ENCODE assay signal across 1 cellular context in the genomic region with DNA sequence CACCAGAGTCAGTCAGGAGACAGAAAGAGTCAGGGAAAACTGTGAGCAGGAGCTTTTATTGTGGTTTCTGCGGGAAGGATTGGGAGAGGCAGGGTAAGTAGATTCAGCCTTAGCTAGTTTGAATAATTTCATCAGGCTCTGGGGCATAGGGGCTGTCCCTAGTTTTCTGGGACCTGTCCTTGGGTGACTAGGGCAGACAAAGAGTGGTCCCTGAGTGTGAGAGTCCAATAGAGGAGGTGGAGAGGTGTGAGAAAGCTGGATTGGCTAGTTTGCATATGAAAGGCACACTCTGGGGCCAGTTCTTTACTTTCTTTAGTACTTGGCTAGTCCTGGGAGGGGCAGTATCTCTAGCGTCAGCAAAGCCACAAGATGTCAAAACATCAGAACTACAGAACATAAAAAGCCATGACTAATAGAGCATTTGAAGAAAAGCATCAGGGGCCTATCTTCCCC.
TF ChIP-seq lines count a peak whose summit lies in the region.

No MANE protein-coding gene starts in this region.

TF ChIP-seq in K562, 482 proteins besides CTCF, POLR2A, EP300 and RAD21 (continued from another document and continues in another):
- TF ChIP-seq, protein P1, sequence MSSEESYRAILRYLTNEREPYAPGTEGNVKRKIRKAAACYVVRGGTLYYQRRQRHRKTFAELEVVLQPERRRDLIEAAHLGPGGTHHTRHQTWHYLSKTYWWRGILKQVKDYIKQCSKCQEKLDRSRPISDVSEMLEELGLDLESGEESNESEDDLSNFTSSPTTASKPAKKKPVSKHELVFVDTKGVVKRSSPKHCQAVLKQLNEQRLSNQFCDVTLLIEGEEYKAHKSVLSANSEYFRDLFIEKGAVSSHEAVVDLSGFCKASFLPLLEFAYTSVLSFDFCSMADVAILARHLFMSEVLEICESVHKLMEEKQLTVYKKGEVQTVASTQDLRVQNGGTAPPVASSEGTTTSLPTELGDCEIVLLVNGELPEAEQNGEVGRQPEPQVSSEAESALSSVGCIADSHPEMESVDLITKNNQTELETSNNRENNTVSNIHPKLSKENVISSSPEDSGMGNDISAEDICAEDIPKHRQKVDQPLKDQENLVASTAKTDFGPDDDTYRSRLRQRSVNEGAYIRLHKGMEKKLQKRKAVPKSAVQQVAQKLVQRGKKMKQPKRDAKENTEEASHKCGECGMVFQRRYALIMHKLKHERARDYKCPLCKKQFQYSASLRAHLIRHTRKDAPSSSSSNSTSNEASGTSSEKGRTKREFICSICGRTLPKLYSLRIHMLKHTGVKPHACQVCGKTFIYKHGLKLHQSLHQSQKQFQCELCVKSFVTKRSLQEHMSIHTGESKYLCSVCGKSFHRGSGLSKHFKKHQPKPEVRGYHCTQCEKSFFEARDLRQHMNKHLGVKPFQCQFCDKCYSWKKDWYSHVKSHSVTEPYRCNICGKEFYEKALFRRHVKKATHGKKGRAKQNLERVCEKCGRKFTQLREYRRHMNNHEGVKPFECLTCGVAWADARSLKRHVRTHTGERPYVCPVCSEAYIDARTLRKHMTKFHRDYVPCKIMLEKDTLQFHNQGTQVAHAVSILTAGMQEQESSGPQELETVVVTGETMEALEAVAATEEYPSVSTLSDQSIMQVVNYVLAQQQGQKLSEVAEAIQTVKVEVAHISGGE (CRISPR knock-in tag; IDR thresholded peaks at IDR 0.05) = no peak
- TF ChIP-seq HEY1 (CRISPR knock-in tag; IDR thresholded peaks at IDR 0.05; ENCODE audit: borderline replicate concordance) (no peak), SMC3 (conservative IDR thresholded peaks at IDR 0.05; ENCODE audit: insufficient read depth, low read depth, low read length) (no peak), RBM15 (IDR thresholded peaks at IDR 0.05; ENCODE audit: insufficient read depth, low read length) (no peak), ZKSCAN3 (CRISPR knock-in tag; IDR thresholded peaks at IDR 0.05) (no peak), DMBX1 (CRISPR knock-in tag; IDR thresholded peaks at IDR 0.05; ENCODE audit: borderline replicate concordance) (no peak), XRCC3 (IDR thresholded peaks at IDR 0.05) (no peak), CHCHD3 (CRISPR knock-in tag; IDR thresholded peaks at IDR 0.05) (no peak), ZNF644 (tag; IDR thresholded peaks at IDR 0.05; ENCODE audit: low read depth) (no peak), MEIS2 (IDR thresholded peaks at IDR 0.05; ENCODE audit: partially characterized antibody) (peak; percentile 74), ZFP30 (CRISPR knock-in tag; IDR thresholded peaks at IDR 0.05; ENCODE audit: borderline replicate concordance) (no peak), ATF1 (CRISPR knock-in tag; IDR thresholded peaks at IDR 0.05) (no peak), ATF1 (tag; IDR thresholded peaks at IDR 0.05) (peak; percentile 70), ZNF764 (CRISPR knock-in tag; IDR thresholded peaks at IDR 0.05; ENCODE audit: low read depth) (no peak), ZSCAN32 (CRISPR knock-in tag; IDR thresholded peaks at IDR 0.05) (no peak), RFX5 (IDR thresholded peaks at IDR 0.05; ENCODE audit: low read depth, low read length) (no peak), FOXA3 (CRISPR knock-in tag; conservative IDR thresholded peaks at IDR 0.05 in 1 of 2, IDR thresholded peaks at IDR 0.05 in 1 of 2) (no peak), HDAC8 (tag; IDR thresholded peaks at IDR 0.05) (no peak), NR1H2 (CRISPR knock-in tag; IDR thresholded peaks at IDR 0.05) (no peak), FOXK2 (conservative IDR thresholded peaks at IDR 0.05 in 1 of 2, IDR thresholded peaks at IDR 0.05 in 1 of 2; ENCODE audit: low read depth in 2 of 2) (no peak), HDAC1 (IDR thresholded peaks at IDR 0.05) (no peak), MTA2 (IDR thresholded peaks at IDR 0.05; ENCODE audit: low read depth) (no peak), DDX20 (tag; IDR thresholded peaks at IDR 0.05; ENCODE audit: low read depth) (no peak), TFAM (CRISPR knock-in tag; conservative IDR thresholded peaks at IDR 0.05) (no peak), KLF13 (tag; IDR thresholded peaks at IDR 0.05; ENCODE audit: borderline replicate concordance, low read depth) (no peak), ZNF174 (CRISPR knock-in tag; IDR thresholded peaks at IDR 0.05) (no peak), SRSF7 (optimal IDR thresholded peaks at IDR 0.05; ENCODE audit: low read depth, low read length) (no peak), ELF4 (CRISPR knock-in tag; IDR thresholded peaks at IDR 0.05) (no peak), ZNF77 (CRISPR knock-in tag; IDR thresholded peaks at IDR 0.05) (no peak), MCM7 (IDR thresholded peaks at IDR 0.05) (no peak), GATA2 (CRISPR knock-in tag; IDR thresholded peaks at IDR 0.05) (no peak), BHLHE40 (IDR thresholded peaks at IDR 0.05; ENCODE audit: low read length) (no peak), ZNF778 (CRISPR knock-in tag; IDR thresholded peaks at IDR 0.05) (no peak), ZBED1 (IDR thresholded peaks at IDR 0.05) (no peak), HDAC6 (IDR thresholded peaks at IDR 0.05; ENCODE audit: low read depth, low read length) (no peak), STAT5B (CRISPR knock-in tag; IDR thresholded peaks at IDR 0.05) (no peak), ZNF583 (CRISPR knock-in tag; IDR thresholded peaks at IDR 0.05) (peak; percentile 46; the same call in 1 of the 2 replicates), MCM3 (IDR thresholded peaks at IDR 0.05) (no peak), ZNF668 (CRISPR knock-in tag; IDR thresholded peaks at IDR 0.05) (no peak), ZNF347 (CRISPR knock-in tag; IDR thresholded peaks at IDR 0.05; ENCODE audit: low read depth) (no peak), SIN3A (IDR thresholded peaks at IDR 0.05; ENCODE audit: borderline replicate concordance in 2 of 2, control insufficient read depth in 1 of 2, low read depth in 2 of 2, low read length in 2 of 2) (no peak), ZNF274 (IDR thresholded peaks at IDR 0.05; ENCODE audit: borderline replicate concordance, low read depth, low read length) (no peak), SIRT6 (IDR thresholded peaks at IDR 0.05; ENCODE audit: low read depth, low read length) (no peak), RBM14 (IDR thresholded peaks at IDR 0.05; ENCODE audit: borderline replicate concordance, insufficient read depth, low read depth, low read length) (no peak)
- TF ChIP-seq, protein P2, sequence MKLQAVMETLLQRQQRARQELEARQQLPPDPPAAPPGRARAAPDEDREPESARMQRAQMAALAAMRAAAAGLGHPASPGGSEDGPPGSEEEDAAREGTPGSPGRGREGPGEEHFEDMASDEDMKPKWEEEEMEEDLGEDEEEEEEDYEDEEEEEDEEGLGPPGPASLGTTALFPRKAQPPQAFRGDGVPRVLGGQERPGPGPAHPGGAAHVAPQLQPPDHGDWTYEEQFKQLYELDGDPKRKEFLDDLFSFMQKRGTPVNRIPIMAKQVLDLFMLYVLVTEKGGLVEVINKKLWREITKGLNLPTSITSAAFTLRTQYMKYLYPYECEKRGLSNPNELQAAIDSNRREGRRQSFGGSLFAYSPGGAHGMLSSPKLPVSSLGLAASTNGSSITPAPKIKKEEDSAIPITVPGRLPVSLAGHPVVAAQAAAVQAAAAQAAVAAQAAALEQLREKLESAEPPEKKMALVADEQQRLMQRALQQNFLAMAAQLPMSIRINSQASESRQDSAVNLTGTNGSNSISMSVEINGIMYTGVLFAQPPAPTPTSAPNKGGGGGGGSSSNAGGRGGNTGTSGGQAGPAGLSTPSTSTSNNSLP (IDR thresholded peaks at IDR 0.05; ENCODE audit: borderline replicate concordance, low read depth, low read length) = no peak
- TF ChIP-seq, protein P3, sequence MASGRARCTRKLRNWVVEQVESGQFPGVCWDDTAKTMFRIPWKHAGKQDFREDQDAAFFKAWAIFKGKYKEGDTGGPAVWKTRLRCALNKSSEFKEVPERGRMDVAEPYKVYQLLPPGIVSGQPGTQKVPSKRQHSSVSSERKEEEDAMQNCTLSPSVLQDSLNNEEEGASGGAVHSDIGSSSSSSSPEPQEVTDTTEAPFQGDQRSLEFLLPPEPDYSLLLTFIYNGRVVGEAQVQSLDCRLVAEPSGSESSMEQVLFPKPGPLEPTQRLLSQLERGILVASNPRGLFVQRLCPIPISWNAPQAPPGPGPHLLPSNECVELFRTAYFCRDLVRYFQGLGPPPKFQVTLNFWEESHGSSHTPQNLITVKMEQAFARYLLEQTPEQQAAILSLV (tag; IDR thresholded peaks at IDR 0.05) = no peak
- TF ChIP-seq, protein P4, sequence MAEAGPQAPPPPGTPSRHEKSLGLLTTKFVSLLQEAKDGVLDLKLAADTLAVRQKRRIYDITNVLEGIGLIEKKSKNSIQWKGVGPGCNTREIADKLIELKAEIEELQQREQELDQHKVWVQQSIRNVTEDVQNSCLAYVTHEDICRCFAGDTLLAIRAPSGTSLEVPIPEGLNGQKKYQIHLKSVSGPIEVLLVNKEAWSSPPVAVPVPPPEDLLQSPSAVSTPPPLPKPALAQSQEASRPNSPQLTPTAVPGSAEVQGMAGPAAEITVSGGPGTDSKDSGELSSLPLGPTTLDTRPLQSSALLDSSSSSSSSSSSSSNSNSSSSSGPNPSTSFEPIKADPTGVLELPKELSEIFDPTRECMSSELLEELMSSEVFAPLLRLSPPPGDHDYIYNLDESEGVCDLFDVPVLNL (CRISPR knock-in tag; IDR thresholded peaks at IDR 0.05; ENCODE audit: low read depth) = no peak
- TF ChIP-seq, protein P5, sequence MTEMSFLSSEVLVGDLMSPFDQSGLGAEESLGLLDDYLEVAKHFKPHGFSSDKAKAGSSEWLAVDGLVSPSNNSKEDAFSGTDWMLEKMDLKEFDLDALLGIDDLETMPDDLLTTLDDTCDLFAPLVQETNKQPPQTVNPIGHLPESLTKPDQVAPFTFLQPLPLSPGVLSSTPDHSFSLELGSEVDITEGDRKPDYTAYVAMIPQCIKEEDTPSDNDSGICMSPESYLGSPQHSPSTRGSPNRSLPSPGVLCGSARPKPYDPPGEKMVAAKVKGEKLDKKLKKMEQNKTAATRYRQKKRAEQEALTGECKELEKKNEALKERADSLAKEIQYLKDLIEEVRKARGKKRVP (CRISPR knock-in tag; IDR thresholded peaks at IDR 0.05) = no peak
- TF ChIP-seq, protein P6, sequence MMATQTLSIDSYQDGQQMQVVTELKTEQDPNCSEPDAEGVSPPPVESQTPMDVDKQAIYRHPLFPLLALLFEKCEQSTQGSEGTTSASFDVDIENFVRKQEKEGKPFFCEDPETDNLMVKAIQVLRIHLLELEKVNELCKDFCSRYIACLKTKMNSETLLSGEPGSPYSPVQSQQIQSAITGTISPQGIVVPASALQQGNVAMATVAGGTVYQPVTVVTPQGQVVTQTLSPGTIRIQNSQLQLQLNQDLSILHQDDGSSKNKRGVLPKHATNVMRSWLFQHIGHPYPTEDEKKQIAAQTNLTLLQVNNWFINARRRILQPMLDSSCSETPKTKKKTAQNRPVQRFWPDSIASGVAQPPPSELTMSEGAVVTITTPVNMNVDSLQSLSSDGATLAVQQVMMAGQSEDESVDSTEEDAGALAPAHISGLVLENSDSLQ (IDR thresholded peaks at IDR 0.05) = peak; percentile 92
- TF ChIP-seq, protein P7, sequence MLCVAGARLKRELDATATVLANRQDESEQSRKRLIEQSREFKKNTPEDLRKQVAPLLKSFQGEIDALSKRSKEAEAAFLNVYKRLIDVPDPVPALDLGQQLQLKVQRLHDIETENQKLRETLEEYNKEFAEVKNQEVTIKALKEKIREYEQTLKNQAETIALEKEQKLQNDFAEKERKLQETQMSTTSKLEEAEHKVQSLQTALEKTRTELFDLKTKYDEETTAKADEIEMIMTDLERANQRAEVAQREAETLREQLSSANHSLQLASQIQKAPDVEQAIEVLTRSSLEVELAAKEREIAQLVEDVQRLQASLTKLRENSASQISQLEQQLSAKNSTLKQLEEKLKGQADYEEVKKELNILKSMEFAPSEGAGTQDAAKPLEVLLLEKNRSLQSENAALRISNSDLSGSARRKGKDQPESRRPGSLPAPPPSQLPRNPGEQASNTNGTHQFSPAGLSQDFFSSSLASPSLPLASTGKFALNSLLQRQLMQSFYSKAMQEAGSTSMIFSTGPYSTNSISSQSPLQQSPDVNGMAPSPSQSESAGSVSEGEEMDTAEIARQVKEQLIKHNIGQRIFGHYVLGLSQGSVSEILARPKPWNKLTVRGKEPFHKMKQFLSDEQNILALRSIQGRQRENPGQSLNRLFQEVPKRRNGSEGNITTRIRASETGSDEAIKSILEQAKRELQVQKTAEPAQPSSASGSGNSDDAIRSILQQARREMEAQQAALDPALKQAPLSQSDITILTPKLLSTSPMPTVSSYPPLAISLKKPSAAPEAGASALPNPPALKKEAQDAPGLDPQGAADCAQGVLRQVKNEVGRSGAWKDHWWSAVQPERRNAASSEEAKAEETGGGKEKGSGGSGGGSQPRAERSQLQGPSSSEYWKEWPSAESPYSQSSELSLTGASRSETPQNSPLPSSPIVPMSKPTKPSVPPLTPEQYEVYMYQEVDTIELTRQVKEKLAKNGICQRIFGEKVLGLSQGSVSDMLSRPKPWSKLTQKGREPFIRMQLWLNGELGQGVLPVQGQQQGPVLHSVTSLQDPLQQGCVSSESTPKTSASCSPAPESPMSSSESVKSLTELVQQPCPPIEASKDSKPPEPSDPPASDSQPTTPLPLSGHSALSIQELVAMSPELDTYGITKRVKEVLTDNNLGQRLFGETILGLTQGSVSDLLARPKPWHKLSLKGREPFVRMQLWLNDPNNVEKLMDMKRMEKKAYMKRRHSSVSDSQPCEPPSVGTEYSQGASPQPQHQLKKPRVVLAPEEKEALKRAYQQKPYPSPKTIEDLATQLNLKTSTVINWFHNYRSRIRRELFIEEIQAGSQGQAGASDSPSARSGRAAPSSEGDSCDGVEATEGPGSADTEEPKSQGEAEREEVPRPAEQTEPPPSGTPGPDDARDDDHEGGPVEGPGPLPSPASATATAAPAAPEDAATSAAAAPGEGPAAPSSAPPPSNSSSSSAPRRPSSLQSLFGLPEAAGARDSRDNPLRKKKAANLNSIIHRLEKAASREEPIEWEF (CRISPR knock-in tag; IDR thresholded peaks at IDR 0.05) = no peak
- TF ChIP-seq, protein P8, sequence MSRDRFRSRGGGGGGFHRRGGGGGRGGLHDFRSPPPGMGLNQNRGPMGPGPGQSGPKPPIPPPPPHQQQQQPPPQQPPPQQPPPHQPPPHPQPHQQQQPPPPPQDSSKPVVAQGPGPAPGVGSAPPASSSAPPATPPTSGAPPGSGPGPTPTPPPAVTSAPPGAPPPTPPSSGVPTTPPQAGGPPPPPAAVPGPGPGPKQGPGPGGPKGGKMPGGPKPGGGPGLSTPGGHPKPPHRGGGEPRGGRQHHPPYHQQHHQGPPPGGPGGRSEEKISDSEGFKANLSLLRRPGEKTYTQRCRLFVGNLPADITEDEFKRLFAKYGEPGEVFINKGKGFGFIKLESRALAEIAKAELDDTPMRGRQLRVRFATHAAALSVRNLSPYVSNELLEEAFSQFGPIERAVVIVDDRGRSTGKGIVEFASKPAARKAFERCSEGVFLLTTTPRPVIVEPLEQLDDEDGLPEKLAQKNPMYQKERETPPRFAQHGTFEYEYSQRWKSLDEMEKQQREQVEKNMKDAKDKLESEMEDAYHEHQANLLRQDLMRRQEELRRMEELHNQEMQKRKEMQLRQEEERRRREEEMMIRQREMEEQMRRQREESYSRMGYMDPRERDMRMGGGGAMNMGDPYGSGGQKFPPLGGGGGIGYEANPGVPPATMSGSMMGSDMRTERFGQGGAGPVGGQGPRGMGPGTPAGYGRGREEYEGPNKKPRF (IDR thresholded peaks at IDR 0.05; ENCODE audit: low read depth, low read length) = no peak
